8 cellular contexts compared by ENCODE assay signal in the genomic region with DNA sequence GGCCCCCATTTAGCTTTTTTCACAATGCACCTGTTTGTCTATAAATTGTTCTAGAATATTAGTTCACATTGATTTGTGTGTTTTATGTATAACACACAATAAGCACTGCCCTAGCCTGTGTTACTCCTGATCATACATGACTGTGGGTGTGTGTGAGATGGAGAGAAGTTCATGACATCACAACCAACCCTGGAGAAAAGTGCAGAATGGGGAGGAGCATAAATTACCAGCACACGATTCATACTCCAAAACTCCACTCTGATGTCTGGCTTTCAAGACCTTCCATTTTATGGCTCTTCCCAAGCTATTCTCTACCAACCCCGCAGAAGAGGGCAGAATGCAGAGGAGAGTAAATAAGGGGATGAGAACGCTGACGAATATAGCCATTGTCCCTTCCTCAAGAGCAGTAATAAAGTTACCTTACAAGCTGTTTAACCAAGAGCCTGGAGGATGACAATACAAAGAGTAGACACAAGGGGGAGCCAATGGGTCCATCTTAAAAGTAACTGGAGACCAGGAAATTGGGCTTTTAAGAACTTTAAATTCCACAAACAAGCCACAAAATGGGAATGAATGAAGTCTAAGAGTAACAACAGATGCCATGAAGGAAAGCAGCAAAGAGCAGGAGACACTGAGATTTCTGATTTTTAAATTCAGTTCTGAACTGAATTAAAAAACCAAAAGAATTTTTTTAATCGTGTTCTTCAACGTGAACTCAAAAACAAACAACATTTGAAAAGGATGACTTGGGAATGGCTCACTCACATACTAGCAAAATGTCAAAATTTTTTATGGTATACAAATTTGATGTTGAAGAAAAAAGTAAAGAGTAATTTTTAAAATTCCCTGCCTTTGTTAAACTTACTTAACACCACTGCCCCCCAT.
DNase-seq lines count a peak whose midpoint lies in the region; ATAC-seq and TF ChIP-seq lines count a peak whose summit lies in the region.

No MANE protein-coding gene starts in this region.

- H2BK5ac ChIP-seq in neuronal stem cell (ENCODE audit: low read length), result no peak overlapping the region

- H4K91ac ChIP-seq in neuronal stem cell (ENCODE audit: low read depth, low read length, poor library complexity), result no peak overlapping the region

- H3K14ac ChIP-seq in neuronal stem cell (ENCODE audit: low read length), result no peak overlapping the region

- no peak overlapping the region for H3K4ac ChIP-seq in neuronal stem cell (ENCODE audit: low read length)

- H3K36me3 ChIP-seq in SJSA1 (no peaks in the 10 kb centered on the region), neuronal stem cell (replicated peaks in 1 of 2; ENCODE audit: control insufficient read depth in 2 of 2, insufficient read depth in 2 of 2, low read length in 2 of 2) (no peaks in the 10 kb centered on the region)

- H3K27me3 ChIP-seq in SJSA1 (replicated peaks) (no peaks in the 10 kb centered on the region), neuronal stem cell (ENCODE audit: control insufficient read depth in 3 of 3, insufficient read depth in 3 of 3, low read depth in 1 of 3, low read length in 3 of 3) (no peaks in the 10 kb centered on the region)

- no peaks in the 10 kb centered on the region for H3K4me1 ChIP-seq in SJSA1 (replicated peaks)
- H3K4me1 ChIP-seq in neuronal stem cell (ENCODE audit: control insufficient read depth in 2 of 2, insufficient read depth in 1 of 2, low read depth in 1 of 2, low read length in 2 of 2), result peaks cover 13 to 32% of the 10 kb centered on the region in 2 donors

- peak; percentile 74 for TF ChIP-seq CTCF in AG09319 (IDR thresholded peaks at IDR 0.05; ENCODE audit: low read depth, low read length)

- H3K79me1 ChIP-seq in neuronal stem cell (ENCODE audit: low read depth, low read length), result peaks cover 4% of the 10 kb centered on the region

- no peak overlapping the region for H3K27ac ChIP-seq in SJSA1
- H3K27ac ChIP-seq in neuronal stem cell (replicated peaks; ENCODE audit: low read length), result no peak overlapping the region

- H2AFZ ChIP-seq in neuronal stem cell (ENCODE audit: low read length), result no peak overlapping the region

- no peak overlapping the region for H2BK12ac ChIP-seq in neuronal stem cell (ENCODE audit: low read length)

- no peak overlapping the region for H4K8ac ChIP-seq in neuronal stem cell (ENCODE audit: low read depth, low read length)

- no peak overlapping the region for H3K4me3 ChIP-seq in SJSA1
- H3K4me3 ChIP-seq in neuronal stem cell (ENCODE audit: low read length in 2 of 2), result no peak overlapping the region

- DNase-seq in AG09319 (ENCODE audit: extremely low read depth, low read depth) (peak; percentile 37), GM04504 (ENCODE audit: low read depth) (peak; percentile 42), Kasumi-1 (lab: John Stamatoyannopoulos, UW) (peak; percentile 90 to 92), SJSA1 (ENCODE audit: low read depth in 1 of 2, low spot score in 2 of 2) (peak; percentile 60 to 63), neuronal stem cell (ENCODE audit: low spot score) (peak; percentile 63)

- H3K9ac ChIP-seq in neuronal stem cell (ENCODE audit: low read depth, low read length, poor library complexity), result no peak overlapping the region

- H3K18ac ChIP-seq in neuronal stem cell (ENCODE audit: low read length), result no peak overlapping the region

- no peak overlapping the region for H3K4me2 ChIP-seq in neuronal stem cell (ENCODE audit: insufficient read depth, low read length, poor library complexity, severe bottlenecking)

- H2AK5ac ChIP-seq in neuronal stem cell (ENCODE audit: low read depth, low read length), result no peak overlapping the region

- peak; percentile 52 for ATAC-seq in esophagus mucosa
- ATAC-seq in GM19395 (IDR thresholded peaks at IDR 0.05; ENCODE audit: unreplicated experiment), result no peak
- ATAC-seq in HG02623 (IDR thresholded peaks at IDR 0.05; ENCODE audit: unreplicated experiment), result no peak

- no peak overlapping the region for H3K23ac ChIP-seq in neuronal stem cell (ENCODE audit: low read depth, low read length, poor library complexity)

- no peak overlapping the region for H2BK15ac ChIP-seq in neuronal stem cell (ENCODE audit: low read length)

- WGBS in neuronal stem cell (ENCODE audit: extremely low coverage in 2 of 2, insufficient read length in 2 of 2, insufficient replicate concordance in 1 of 2), 2 donors, result no CpG with 5 or more reads among the region's 6 CpGs

- H2BK120ac ChIP-seq in neuronal stem cell (ENCODE audit: low read depth, low read length), result no peak overlapping the region

- H3K9me3 ChIP-seq in SJSA1 (replicated peaks) (no peaks in the 10 kb centered on the region), neuronal stem cell (replicated peaks in 1 of 2; ENCODE audit: control insufficient read depth in 2 of 2, insufficient read depth in 1 of 2, low read depth in 1 of 2, low read length in 2 of 2) (no peaks in the 10 kb centered on the region)

Comparison
In these comparisons a context has a peak if more than half of its experiments do, and no peak if none do; other contexts are left out.
1. DNase-seq: peak in every context shown above with its lines; median percentile 91 in Kasumi-1; 63 in neuronal stem cell; 62 in SJSA1; 42 in GM04504; 37 in AG09319.